8 cellular contexts compared by ENCODE assay signal in genomic region chr5:94111209-94112004, GRCh38.
DNase-seq lines count a peak whose midpoint lies in the region; ATAC-seq and TF ChIP-seq lines count a peak whose summit lies in the region.

No MANE protein-coding gene starts in this region.

- H3K27ac ChIP-seq in ascending aorta: peak overlapping the region; percentile 87 to 93
- H3K27ac ChIP-seq in right cardiac atrium (ENCODE audit: low read length): peak overlapping the region; percentile 83
- peak overlapping the region; percentile 90 to 91 for H3K27ac ChIP-seq in uterus

- WGBS in right cardiac atrium: 1% methylated on average over 51 of the region's 51 CpGs

- H3K36me3 ChIP-seq in ascending aorta (no peaks in the 10 kb centered on the region), uterus (no peaks in the 10 kb centered on the region)

- peak; percentile 86 for DNase-seq in NCI-H1694 treated with DMSO at 0.1 percent for 48 hours (lab: John Stamatoyannopoulos, UW)
- peak; percentile 80 to 95 (median 88) for DNase-seq in T-helper 2 cell
- peak; percentile 83 to 98 for DNase-seq in ascending aorta (ENCODE audit: low spot score in 2 of 2)
- DNase-seq in right cardiac atrium: peak; percentile 95 to 98 (median 97)
- DNase-seq in pulmonary artery endothelial cell (ENCODE audit: low read depth, low spot score): peak; percentile 52
- peak; percentile 93 for DNase-seq in uterus

- peak overlapping the region; percentile 75 to 77 for H3K4me3 ChIP-seq in ascending aorta
- H3K4me3 ChIP-seq in right cardiac atrium (ENCODE audit: low read length): peak overlapping the region; percentile 69
- H3K4me3 ChIP-seq in uterus: peak overlapping the region; percentile 88 to 91

- H3K4me1 ChIP-seq in ascending aorta (no peaks in the 10 kb centered on the region), right cardiac atrium (ENCODE audit: control insufficient read depth, insufficient read depth, low read length) (no peaks in the 10 kb centered on the region), uterus (no peaks in the 10 kb centered on the region)

- ATAC-seq in GM18502 (IDR thresholded peaks at IDR 0.05; ENCODE audit: poor library complexity, unreplicated experiment) (peak; percentile 100), HG02943 (IDR thresholded peaks at IDR 0.05; ENCODE audit: low read depth, unreplicated experiment) (peak; percentile 100), right cardiac atrium (peak; percentile 100)

- peak; percentile 27 to 58 for TF ChIP-seq POLR2A in uterus (IDR thresholded peaks at IDR 0.05)

- intact Hi-C loops in ascending aorta (cut with DNase I) (loop anchor here (5.0 kb wide), 1 partner anchor 504 kb away; no protein-coding TSS in a partner anchor), right cardiac atrium (cut with DNase I) (no loop called here), uterus (cut with DNase I; ENCODE audit: low total_unique reads) (no loop called here)

- H3K27me3 ChIP-seq in ascending aorta (no peaks in the 10 kb centered on the region), right cardiac atrium (ENCODE audit: control insufficient read depth, insufficient read depth) (no peaks in the 10 kb centered on the region), uterus (no peaks in the 10 kb centered on the region)

- H3K9me3 ChIP-seq in ascending aorta: no peaks in the 10 kb centered on the region
- no peaks in the 10 kb centered on the region for H3K9me3 ChIP-seq in right cardiac atrium (ENCODE audit: control insufficient read depth, low read length)
- H3K9me3 ChIP-seq in uterus: no peaks in the 10 kb centered on the region

- TF ChIP-seq CTCF in ascending aorta (IDR thresholded peaks at IDR 0.05) (peak in 1 of 3 experiments; percentile 38), uterus (IDR thresholded peaks at IDR 0.05) (peak in 3 of 4 experiments; percentile 14 to 34 (median 19))

Comparison
In these comparisons a context has a peak if more than half of its experiments do, and no peak if none do; other contexts are left out.
1. Peak in every context shown above with its lines: DNase-seq, ATAC-seq, H3K4me3 ChIP-seq and H3K27ac ChIP-seq.